ENCODE assay signal across 2 cellular contexts in the genomic region with DNA sequence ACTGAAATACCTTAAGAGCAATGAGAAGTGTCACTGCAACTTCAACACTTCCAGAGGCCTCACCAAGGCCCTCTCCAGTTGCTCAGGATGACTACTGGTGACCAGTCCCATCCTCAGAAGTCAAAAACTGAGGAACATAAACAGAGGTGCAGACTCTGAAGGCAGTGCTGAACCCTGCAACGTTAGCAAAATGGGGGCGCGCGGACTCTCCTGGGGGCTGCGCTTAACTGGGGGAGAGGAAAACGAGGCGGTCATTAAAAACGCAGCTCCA.
TF ChIP-seq lines count a peak whose summit lies in the region.

No MANE protein-coding gene starts in this region.

TF ChIP-seq in SK-N-SH, 30 proteins besides CTCF, POLR2A, EP300 and RAD21 (continued from another document):
- TF ChIP-seq GATA2 (CRISPR knock-in tag; IDR thresholded peaks at IDR 0.05) (no peak), POLR2AphosphoS5 (IDR thresholded peaks at IDR 0.05; ENCODE audit: low read depth, low read length) (no peak), TAF1 (IDR thresholded peaks at IDR 0.05; ENCODE audit: borderline replicate concordance, low read depth, low read length) (no peak), FOSL2 (IDR thresholded peaks at IDR 0.05; ENCODE audit: borderline replicate concordance, low read depth) (no peak), ELF1 (IDR thresholded peaks at IDR 0.05) (no peak), GABPA (IDR thresholded peaks at IDR 0.05; ENCODE audit: low read depth) (no peak), YY1 (IDR thresholded peaks at IDR 0.05; ENCODE audit: low read depth) (no peak), PBX3 (IDR thresholded peaks at IDR 0.05) (no peak), NFIC (IDR thresholded peaks at IDR 0.05; ENCODE audit: borderline replicate concordance) (no peak), MXI1 (IDR thresholded peaks at IDR 0.05; ENCODE audit: low read depth, low read length) (no peak), RXRA (IDR thresholded peaks at IDR 0.05; ENCODE audit: borderline replicate concordance, low read depth) (no peak), FOXM1 (IDR thresholded peaks at IDR 0.05; ENCODE audit: low read depth) (no peak), MEF2A (IDR thresholded peaks at IDR 0.05; ENCODE audit: borderline replicate concordance, low read depth) (no peak), JUND (IDR thresholded peaks at IDR 0.05) (no peak)
- TF ChIP-seq, protein P1, sequence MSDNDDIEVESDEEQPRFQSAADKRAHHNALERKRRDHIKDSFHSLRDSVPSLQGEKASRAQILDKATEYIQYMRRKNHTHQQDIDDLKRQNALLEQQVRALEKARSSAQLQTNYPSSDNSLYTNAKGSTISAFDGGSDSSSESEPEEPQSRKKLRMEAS (IDR thresholded peaks at IDR 0.05; ENCODE audit: low read depth), result no peak
- TF ChIP-seq, protein P2, sequence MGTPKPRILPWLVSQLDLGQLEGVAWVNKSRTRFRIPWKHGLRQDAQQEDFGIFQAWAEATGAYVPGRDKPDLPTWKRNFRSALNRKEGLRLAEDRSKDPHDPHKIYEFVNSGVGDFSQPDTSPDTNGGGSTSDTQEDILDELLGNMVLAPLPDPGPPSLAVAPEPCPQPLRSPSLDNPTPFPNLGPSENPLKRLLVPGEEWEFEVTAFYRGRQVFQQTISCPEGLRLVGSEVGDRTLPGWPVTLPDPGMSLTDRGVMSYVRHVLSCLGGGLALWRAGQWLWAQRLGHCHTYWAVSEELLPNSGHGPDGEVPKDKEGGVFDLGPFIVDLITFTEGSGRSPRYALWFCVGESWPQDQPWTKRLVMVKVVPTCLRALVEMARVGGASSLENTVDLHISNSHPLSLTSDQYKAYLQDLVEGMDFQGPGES (IDR thresholded peaks at IDR 0.05; ENCODE audit: low read depth, low read length), result no peak

TF ChIP-seq in SK-N-SH treated with all-trans-retinoic acid at 6 μM for 48 hours, 23 proteins besides CTCF, POLR2A, EP300 and RAD21 (continued from another document):
- TF ChIP-seq BACH2 (CRISPR knock-in tag; IDR thresholded peaks at IDR 0.05; ENCODE audit: borderline replicate concordance) (no peak), ARNTL (CRISPR knock-in tag; IDR thresholded peaks at IDR 0.05; ENCODE audit: borderline replicate concordance, low read depth) (no peak), RARB (CRISPR knock-in tag; IDR thresholded peaks at IDR 0.05) (no peak), ZNF70 (CRISPR knock-in tag; IDR thresholded peaks at IDR 0.05) (no peak), SNAI2 (CRISPR knock-in tag; IDR thresholded peaks at IDR 0.05) (no peak), TOX (CRISPR knock-in tag; IDR thresholded peaks at IDR 0.05; ENCODE audit: borderline replicate concordance) (no peak), ZFP30 (CRISPR knock-in tag; IDR thresholded peaks at IDR 0.05) (no peak), ZC3H10 (CRISPR knock-in tag; IDR thresholded peaks at IDR 0.05) (no peak), POU6F1 (CRISPR knock-in tag; IDR thresholded peaks at IDR 0.05; ENCODE audit: borderline replicate concordance, low read depth) (no peak), ZFP3 (CRISPR knock-in tag; IDR thresholded peaks at IDR 0.05) (no peak)
- TF ChIP-seq, protein P3, sequence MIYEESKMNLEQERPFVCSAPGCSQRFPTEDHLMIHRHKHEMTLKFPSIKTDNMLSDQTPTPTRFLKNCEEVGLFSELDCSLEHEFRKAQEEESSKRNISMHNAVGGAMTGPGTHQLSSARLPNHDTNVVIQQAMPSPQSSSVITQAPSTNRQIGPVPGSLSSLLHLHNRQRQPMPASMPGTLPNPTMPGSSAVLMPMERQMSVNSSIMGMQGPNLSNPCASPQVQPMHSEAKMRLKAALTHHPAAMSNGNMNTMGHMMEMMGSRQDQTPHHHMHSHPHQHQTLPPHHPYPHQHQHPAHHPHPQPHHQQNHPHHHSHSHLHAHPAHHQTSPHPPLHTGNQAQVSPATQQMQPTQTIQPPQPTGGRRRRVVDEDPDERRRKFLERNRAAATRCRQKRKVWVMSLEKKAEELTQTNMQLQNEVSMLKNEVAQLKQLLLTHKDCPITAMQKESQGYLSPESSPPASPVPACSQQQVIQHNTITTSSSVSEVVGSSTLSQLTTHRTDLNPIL (CRISPR knock-in tag; IDR thresholded peaks at IDR 0.05; ENCODE audit: low read depth), result no peak
- TF ChIP-seq, protein P4, sequence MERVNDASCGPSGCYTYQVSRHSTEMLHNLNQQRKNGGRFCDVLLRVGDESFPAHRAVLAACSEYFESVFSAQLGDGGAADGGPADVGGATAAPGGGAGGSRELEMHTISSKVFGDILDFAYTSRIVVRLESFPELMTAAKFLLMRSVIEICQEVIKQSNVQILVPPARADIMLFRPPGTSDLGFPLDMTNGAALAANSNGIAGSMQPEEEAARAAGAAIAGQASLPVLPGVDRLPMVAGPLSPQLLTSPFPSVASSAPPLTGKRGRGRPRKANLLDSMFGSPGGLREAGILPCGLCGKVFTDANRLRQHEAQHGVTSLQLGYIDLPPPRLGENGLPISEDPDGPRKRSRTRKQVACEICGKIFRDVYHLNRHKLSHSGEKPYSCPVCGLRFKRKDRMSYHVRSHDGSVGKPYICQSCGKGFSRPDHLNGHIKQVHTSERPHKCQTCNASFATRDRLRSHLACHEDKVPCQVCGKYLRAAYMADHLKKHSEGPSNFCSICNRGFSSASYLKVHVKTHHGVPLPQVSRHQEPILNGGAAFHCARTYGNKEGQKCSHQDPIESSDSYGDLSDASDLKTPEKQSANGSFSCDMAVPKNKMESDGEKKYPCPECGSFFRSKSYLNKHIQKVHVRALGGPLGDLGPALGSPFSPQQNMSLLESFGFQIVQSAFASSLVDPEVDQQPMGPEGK (CRISPR knock-in tag; IDR thresholded peaks at IDR 0.05; ENCODE audit: borderline replicate concordance), result no peak
TF ChIP-seq in SK-N-SH treated with all-trans-retinoic acid at 6 μM for 48 hours: peak in this region for 0.
